Comparison of ENCODE assay signal across 35 cellular contexts in the genomic region with DNA sequence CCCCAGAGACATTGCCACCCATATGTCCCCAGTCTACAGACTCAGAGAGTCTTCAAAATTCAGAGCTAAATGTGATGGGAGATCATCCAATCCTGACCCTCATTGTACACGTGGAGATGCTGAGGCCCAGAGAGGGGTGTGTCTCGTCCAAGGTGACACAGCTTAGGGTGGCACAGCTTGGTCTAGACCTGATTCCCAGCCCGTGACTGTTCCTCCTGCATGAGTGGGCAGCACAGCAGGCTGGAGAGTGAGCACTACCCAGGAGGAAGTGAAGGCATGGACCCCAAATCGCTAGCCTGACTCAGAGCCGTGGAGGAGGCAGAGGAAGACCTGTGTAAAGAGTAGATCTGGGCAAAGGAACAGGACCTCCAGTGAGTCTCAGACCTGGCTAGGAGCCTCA. TPM values are rescaled to one million over a fixed set of nuclear protein-coding genes. Genes with fewer than 3 reads are reported as not detected.
"Had no signal": no experiment of that assay in that cellular context is flagged by ENCODE, and none has a peak within 500 bp of the region (broad histone marks: within the 10 kb centered on the region; RNA-seq: fewer than 3 reads in every experiment).

No MANE protein-coding gene starts in this region.

- H3K9me3 Mint-ChIP-seq: nephron, neural crest cell had no signal

- H3K36me3 ChIP-seq: left lung, lower lobe of right lung, neutrophil, ovary, right atrium auricular region, right lobe of liver, stomach, thyroid gland, transverse colon, upper lobe of left lung, vagina had no signal

- H3K27me3 ChIP-seq: ovary, right atrium auricular region, right lobe of liver, testis, thyroid gland, upper lobe of left lung, vagina had no signal

- H3K27ac Mint-ChIP-seq: naive thymus-derived CD8-positive, alpha-beta T cell; nephron; progenitor cell of endocrine pancreas; stimulated activated naive B cell treated with anti-CD40 and anti-IgM and Interleukin-4, amounts not matched to agents 10 μg/mL and 1 μg/mL and 100 μg/mL, for 72 hours had no signal

- DNase-seq: hippocampal formation; kidney; left colon; left lung; lower lobe of right lung; mammary epithelial cell; mesenchymal stem cell; naive thymus-derived CD8-positive, alpha-beta T cell; occipital lobe; ovary; right lobe of liver; stimulated activated CD4-positive, alpha-beta T cell treated with anti-CD3 and anti-CD28 coated beads, Interleukin-1b, Interleukin-23, amount 100 ng/mL, for 48 hours; stimulated activated CD4-positive, alpha-beta T cell treated with anti-CD3 and anti-CD28 coated beads, Interleukin-2, amount 100 ng/mL, for 48 hours; stimulated activated CD4-positive, alpha-beta T cell treated with anti-CD3 and anti-CD28 coated beads, Interleukin-4, amount 100 ng/mL, for 4 hours; stimulated activated CD8-positive, alpha-beta memory T cell treated with anti-CD3 and anti-CD28 coated beads, Interleukin-4, amount 100 ng/mL, for 48 hours; stimulated activated naive B cell treated with anti-CD40 and anti-IgM and Interleukin-4, amounts not matched to agents 10 μg/mL and 1 μg/mL and 100 μg/mL, for 72 hours; stimulated activated naive CD8-positive, alpha-beta T cell treated with anti-CD3 and anti-CD28 coated beads, Interleukin-15, Interleukin-2, amounts not matched to agents 100 U/mL and 50 U/mL, for 24 hours; stomach; testis; thyroid gland; transverse colon; upper lobe of left lung had no signal

- H3K4me3 ChIP-seq: left lung, lower lobe of right lung, ovary, right atrium auricular region, right lobe of liver, smooth muscle cell, stomach, testis, thyroid gland, transverse colon, upper lobe of left lung, vagina had no signal

- H3K4me2 ChIP-seq: smooth muscle cell had no signal

- H3K36me3 Mint-ChIP-seq: naive thymus-derived CD8-positive, alpha-beta T cell; stimulated activated naive B cell treated with anti-CD40 and anti-IgM and Interleukin-4, amounts not matched to agents 10 μg/mL and 1 μg/mL and 100 μg/mL, for 72 hours had no signal

- H3K27ac ChIP-seq: left lung, lower lobe of right lung, neutrophil, ovary, right atrium auricular region, right lobe of liver, stomach, testis, thyroid gland, transverse colon, upper lobe of left lung, vagina had no signal

- H3K4me1 ChIP-seq: left lung, lower lobe of right lung, right atrium auricular region, right lobe of liver, stomach, testis, thyroid gland, transverse colon, upper lobe of left lung, vagina had no signal

- ATAC-seq: left colon; left lung; lower lobe of right lung; naive thymus-derived CD8-positive, alpha-beta T cell; stimulated activated naive CD8-positive, alpha-beta T cell treated with anti-CD3 and anti-CD28 coated beads, Interleukin-15, Interleukin-2, amounts not matched to agents 100 U/mL and 50 U/mL, for 24 hours had no signal

- H3K9me3 ChIP-seq: left lung, lower lobe of right lung, neutrophil, ovary, right lobe of liver, testis, thyroid gland, transverse colon, upper lobe of left lung, vagina had no signal

RNA-seq across cellular contexts. Expression of a gene that starts 16.4 kb away (rescaled TPM):
- total RNA-seq: kidney; left colon; left lung; liver; lower lobe of right lung; mucosa of gallbladder; naive thymus-derived CD8-positive, alpha-beta T cell; neural crest cell; occipital lobe; progenitor cell of endocrine pancreas; pulmonary artery endothelial cell; renal cortical epithelial cell; right atrium auricular region; right lobe of liver; skeletal muscle tissue; smooth muscle cell; stomach; testis; thyroid gland; transverse colon; upper lobe of left lung; urinary bladder had no signal
- polyA plus RNA-seq: liver; naive thymus-derived CD8-positive, alpha-beta T cell; ovary; smooth muscle cell; urinary bladder had no signal

RNA-seq across cellular contexts. Expression of a gene that starts 27.8 kb away (rescaled TPM):
- total RNA-seq: kidney; left colon; left lung; liver; lower lobe of right lung; mammary epithelial cell; mucosa of gallbladder; naive thymus-derived CD8-positive, alpha-beta T cell; neural crest cell; occipital lobe; ovary; progenitor cell of endocrine pancreas; pulmonary artery endothelial cell; renal cortical epithelial cell; right atrium auricular region; right lobe of liver; skeletal muscle tissue; smooth muscle cell; stomach; testis; thyroid gland; transverse colon; upper lobe of left lung; urinary bladder; vagina had no signal
- polyA plus RNA-seq: liver; mammary epithelial cell; naive thymus-derived CD8-positive, alpha-beta T cell; ovary; smooth muscle cell; urinary bladder had no signal

RNA-seq across cellular contexts. Expression of a gene that starts 53.2 kb away (rescaled TPM):
- total RNA-seq: naive thymus-derived CD8-positive, alpha-beta T cell; neural crest cell; progenitor cell of endocrine pancreas; pulmonary artery endothelial cell; renal cortical epithelial cell; smooth muscle cell had no signal
